In the genomic region with DNA sequence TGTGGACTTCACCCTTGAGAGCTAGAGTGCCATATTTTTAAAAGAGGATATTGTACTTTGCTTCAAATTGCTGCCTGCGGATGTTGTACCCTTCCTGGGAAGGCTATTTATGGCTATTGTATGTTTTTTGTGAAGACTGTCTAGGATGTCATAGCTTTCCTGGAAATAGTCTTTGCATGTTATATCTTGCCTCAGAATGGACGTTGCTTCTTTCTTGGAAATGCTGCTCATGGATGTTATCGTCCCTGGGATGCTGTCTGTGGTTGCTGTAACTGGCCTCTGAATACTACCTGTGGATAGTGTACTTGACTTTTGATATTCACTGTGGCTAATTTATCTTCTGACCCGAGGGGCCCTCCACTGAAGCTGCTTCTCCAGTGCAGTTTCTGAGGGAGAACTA, we compare ENCODE assay signal across 1 cellular context.
TF ChIP-seq lines count a peak whose summit lies in the region.

No MANE protein-coding gene starts in this region.

TF ChIP-seq in A549, 52 proteins besides CTCF, POLR2A, EP300 and RAD21 (continued from another document):
- TF ChIP-seq, protein P1, sequence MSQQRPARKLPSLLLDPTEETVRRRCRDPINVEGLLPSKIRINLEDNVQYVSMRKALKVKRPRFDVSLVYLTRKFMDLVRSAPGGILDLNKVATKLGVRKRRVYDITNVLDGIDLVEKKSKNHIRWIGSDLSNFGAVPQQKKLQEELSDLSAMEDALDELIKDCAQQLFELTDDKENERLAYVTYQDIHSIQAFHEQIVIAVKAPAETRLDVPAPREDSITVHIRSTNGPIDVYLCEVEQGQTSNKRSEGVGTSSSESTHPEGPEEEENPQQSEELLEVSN (IDR thresholded peaks at IDR 0.05; ENCODE audit: borderline replicate concordance, low read depth), result no peak
- no peak for TF ChIP-seq ELK1 (IDR thresholded peaks at IDR 0.05; ENCODE audit: low read depth, low read length)
- TF ChIP-seq HOXB13 (CRISPR knock-in tag; IDR thresholded peaks at IDR 0.05; ENCODE audit: low read depth), result no peak
- TF ChIP-seq SREBF2 (IDR thresholded peaks at IDR 0.05), result no peak
- TF ChIP-seq RARB (CRISPR knock-in tag; IDR thresholded peaks at IDR 0.05), result no peak
- no peak for TF ChIP-seq SMC3 (IDR thresholded peaks at IDR 0.05)
- TF ChIP-seq ESRRA (IDR thresholded peaks at IDR 0.05; ENCODE audit: borderline replicate concordance, low read length), result no peak
- no peak for TF ChIP-seq RFX5 (IDR thresholded peaks at IDR 0.05)
- no peak for TF ChIP-seq GATA3 (IDR thresholded peaks at IDR 0.05; ENCODE audit: borderline replicate concordance)
- TF ChIP-seq RCOR1 (IDR thresholded peaks at IDR 0.05; ENCODE audit: low read depth, low read length), result no peak
- no peak for TF ChIP-seq RNF2 (IDR thresholded peaks at IDR 0.05; ENCODE audit: borderline replicate concordance, low read depth)
- no peak for TF ChIP-seq NPAS2 (CRISPR knock-in tag; IDR thresholded peaks at IDR 0.05; ENCODE audit: borderline replicate concordance)
- TF ChIP-seq HES2 (IDR thresholded peaks at IDR 0.05), result no peak
- no peak for TF ChIP-seq JUN (IDR thresholded peaks at IDR 0.05)
- TF ChIP-seq TP53 (CRISPR knock-in tag; IDR thresholded peaks at IDR 0.05), result no peak
- TF ChIP-seq JUNB (IDR thresholded peaks at IDR 0.05), result no peak
- TF ChIP-seq HOXA7 (CRISPR knock-in tag; IDR thresholded peaks at IDR 0.05), result no peak
- TF ChIP-seq CEBPB (IDR thresholded peaks at IDR 0.05), result no peak
